1 cellular context compared by ENCODE assay signal in the genomic region with DNA sequence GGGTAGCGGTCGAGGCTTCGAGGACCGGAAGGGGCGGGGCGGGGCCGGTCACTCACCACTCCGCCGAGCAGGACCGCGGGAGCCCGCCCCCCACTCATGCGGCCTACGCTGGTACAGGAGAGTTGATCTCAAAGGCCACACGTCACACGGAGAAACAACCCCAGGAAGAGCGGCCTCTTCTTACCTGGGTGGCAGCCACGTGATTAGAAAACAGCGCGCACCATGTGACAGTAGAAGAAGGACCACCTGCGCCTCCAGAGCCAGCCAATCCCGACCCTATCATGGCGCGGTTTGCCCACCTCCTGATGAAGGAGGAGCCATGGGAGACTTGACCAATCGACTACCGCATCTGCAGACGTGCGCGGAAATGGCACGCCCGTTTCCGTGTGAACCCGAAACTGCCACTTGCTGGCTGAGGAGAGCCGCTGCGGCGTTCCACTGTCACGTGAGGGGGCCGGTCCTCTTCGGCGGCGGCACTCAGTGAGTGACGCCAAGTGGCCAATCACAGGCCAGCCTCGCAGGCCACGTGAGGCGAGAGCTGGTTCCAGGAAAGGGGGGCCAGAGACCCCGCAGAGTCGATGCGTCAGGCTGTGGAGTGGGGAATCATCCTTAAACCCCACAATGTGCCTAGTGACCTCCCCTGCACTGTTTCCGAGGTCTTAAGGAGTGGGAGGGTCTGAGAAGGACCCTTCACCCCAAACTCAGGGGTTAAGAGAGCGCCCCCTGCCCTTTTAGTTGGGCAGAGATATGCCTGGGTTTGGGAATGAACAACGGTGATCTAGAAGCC.
TF ChIP-seq lines count a peak whose summit lies in the region.

A gene with protein sequence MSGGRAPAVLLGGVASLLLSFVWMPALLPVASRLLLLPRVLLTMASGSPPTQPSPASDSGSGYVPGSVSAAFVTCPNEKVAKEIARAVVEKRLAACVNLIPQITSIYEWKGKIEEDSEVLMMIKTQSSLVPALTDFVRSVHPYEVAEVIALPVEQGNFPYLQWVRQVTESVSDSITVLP (minus strand): TSS at position 205 of the 787 bp plus-strand sequence. CDS start 107 bp downstream, at position 98.

TF ChIP-seq in HEK293, 187 proteins besides CTCF, POLR2A, EP300 and RAD21 (continued from another document):
- TF ChIP-seq, protein P1, sequence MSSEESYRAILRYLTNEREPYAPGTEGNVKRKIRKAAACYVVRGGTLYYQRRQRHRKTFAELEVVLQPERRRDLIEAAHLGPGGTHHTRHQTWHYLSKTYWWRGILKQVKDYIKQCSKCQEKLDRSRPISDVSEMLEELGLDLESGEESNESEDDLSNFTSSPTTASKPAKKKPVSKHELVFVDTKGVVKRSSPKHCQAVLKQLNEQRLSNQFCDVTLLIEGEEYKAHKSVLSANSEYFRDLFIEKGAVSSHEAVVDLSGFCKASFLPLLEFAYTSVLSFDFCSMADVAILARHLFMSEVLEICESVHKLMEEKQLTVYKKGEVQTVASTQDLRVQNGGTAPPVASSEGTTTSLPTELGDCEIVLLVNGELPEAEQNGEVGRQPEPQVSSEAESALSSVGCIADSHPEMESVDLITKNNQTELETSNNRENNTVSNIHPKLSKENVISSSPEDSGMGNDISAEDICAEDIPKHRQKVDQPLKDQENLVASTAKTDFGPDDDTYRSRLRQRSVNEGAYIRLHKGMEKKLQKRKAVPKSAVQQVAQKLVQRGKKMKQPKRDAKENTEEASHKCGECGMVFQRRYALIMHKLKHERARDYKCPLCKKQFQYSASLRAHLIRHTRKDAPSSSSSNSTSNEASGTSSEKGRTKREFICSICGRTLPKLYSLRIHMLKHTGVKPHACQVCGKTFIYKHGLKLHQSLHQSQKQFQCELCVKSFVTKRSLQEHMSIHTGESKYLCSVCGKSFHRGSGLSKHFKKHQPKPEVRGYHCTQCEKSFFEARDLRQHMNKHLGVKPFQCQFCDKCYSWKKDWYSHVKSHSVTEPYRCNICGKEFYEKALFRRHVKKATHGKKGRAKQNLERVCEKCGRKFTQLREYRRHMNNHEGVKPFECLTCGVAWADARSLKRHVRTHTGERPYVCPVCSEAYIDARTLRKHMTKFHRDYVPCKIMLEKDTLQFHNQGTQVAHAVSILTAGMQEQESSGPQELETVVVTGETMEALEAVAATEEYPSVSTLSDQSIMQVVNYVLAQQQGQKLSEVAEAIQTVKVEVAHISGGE (tag by site-specific recombination; conservative IDR thresholded peaks at IDR 0.05; ENCODE audit: low read depth) = peak; percentile 83
- TF ChIP-seq GLIS1 (tag by site-specific recombination; IDR thresholded peaks at IDR 0.05) (peak; percentile 72), ZNF629 (tag by site-specific recombination; IDR thresholded peaks at IDR 0.05) (peak; percentile 77), ZNF677 (tag by site-specific recombination; IDR thresholded peaks at IDR 0.05) (no peak), ZXDB (tag by site-specific recombination; IDR thresholded peaks at IDR 0.05) (peak; percentile 96), ZNF837 (tag by site-specific recombination; IDR thresholded peaks at IDR 0.05) (no peak), ZNF174 (tag by site-specific recombination; IDR thresholded peaks at IDR 0.05) (no peak), KLF10 (tag by site-specific recombination; IDR thresholded peaks at IDR 0.05) (peak; percentile 93)
- TF ChIP-seq, protein P2, sequence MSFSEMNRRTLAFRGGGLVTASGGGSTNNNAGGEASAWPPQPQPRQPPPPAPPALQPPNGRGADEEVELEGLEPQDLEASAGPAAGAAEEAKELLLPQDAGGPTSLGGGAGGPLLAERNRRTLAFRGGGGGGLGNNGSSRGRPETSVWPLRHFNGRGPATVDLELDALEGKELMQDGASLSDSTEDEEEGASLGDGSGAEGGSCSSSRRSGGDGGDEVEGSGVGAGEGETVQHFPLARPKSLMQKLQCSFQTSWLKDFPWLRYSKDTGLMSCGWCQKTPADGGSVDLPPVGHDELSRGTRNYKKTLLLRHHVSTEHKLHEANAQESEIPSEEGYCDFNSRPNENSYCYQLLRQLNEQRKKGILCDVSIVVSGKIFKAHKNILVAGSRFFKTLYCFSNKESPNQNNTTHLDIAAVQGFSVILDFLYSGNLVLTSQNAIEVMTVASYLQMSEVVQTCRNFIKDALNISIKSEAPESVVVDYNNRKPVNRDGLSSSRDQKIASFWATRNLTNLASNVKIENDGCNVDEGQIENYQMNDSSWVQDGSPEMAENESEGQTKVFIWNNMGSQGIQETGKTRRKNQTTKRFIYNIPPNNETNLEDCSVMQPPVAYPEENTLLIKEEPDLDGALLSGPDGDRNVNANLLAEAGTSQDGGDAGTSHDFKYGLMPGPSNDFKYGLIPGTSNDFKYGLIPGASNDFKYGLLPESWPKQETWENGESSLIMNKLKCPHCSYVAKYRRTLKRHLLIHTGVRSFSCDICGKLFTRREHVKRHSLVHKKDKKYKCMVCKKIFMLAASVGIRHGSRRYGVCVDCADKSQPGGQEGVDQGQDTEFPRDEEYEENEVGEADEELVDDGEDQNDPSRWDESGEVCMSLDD (tag by site-specific recombination; IDR thresholded peaks at IDR 0.05) = peak; percentile 99
- TF ChIP-seq, protein P3, sequence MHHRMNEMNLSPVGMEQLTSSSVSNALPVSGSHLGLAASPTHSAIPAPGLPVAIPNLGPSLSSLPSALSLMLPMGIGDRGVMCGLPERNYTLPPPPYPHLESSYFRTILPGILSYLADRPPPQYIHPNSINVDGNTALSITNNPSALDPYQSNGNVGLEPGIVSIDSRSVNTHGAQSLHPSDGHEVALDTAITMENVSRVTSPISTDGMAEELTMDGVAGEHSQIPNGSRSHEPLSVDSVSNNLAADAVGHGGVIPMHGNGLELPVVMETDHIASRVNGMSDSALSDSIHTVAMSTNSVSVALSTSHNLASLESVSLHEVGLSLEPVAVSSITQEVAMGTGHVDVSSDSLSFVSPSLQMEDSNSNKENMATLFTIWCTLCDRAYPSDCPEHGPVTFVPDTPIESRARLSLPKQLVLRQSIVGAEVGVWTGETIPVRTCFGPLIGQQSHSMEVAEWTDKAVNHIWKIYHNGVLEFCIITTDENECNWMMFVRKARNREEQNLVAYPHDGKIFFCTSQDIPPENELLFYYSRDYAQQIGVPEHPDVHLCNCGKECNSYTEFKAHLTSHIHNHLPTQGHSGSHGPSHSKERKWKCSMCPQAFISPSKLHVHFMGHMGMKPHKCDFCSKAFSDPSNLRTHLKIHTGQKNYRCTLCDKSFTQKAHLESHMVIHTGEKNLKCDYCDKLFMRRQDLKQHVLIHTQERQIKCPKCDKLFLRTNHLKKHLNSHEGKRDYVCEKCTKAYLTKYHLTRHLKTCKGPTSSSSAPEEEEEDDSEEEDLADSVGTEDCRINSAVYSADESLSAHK (tag by site-specific recombination; IDR thresholded peaks at IDR 0.05) = peak; percentile 92
